ENCODE assay signal across 8 cellular contexts in the genomic region with DNA sequence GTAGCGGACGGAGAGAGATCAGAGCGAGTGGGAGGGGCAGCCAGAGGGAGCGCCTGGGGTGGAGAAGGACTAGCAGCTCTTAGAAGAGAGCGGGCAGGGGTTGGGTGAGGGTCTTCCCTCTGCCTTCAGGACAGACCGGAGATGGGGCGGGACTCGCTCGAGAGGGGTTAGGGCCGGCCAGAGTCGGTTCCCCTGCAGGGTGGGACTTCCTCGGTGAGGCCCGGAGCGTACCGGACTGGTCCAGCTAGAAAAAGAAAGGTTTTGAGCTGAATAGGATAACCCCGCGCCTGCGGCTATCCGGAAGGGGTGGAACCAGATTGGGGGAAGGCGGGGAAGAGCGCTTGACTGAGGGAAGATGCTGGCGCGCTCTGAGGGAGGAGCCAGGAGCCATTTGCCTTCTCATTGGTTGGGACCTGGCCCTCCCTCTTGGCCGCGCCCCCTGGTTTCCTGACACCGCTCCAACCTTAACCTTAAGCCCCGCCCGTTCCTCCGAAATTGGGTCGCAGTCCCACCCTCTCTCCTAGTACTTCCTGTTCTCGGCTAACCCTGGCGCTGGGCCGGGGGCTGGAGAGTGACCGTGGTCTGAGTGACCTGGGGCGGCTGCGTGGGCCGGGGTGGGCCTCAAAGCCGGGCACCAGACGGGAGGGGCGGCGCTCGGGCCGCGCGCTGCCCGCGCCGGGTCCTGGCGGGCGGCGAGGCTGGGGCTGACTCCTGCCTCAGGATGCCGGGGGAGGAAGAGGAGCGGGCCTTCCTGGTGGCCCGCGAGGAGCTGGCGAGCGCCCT. TPM values are rescaled to one million over a fixed set of nuclear protein-coding genes. Genes with fewer than 3 reads are reported as not detected.
DNase-seq lines count a peak whose midpoint lies in the region; ATAC-seq and TF ChIP-seq lines count a peak whose summit lies in the region.

A gene (plus strand): TSS at position 521 of the 783 bp plus-strand sequence. CDS start 201 bp downstream, at position 722.

- H4K20me1 ChIP-seq in PC-3 (ENCODE audit: low read length) = no peaks in the 10 kb centered on the region

- H3K36me3 ChIP-seq in PC-3 (ENCODE audit: low read depth, low read length) = peaks cover 25% of the 10 kb centered on the region; the same call in 1 of the 2 replicates
- peaks cover 20% of the 10 kb centered on the region for H3K36me3 ChIP-seq in mucosa of stomach (ENCODE audit: control insufficient read depth, insufficient read depth, low read length)

- peak within 1 kb of the TSS; percentile 86 for H3K4me3 ChIP-seq in PC-3 (ENCODE audit: low read length)
- peak within 1 kb of the TSS; percentile 94 for H3K4me3 ChIP-seq in epithelial cell of proximal tubule (ENCODE audit: low read depth, low read length)
- peak within 1 kb of the TSS; percentile 76 for H3K4me3 ChIP-seq in mucosa of stomach (ENCODE audit: low read length)

- CTCF ChIA-PET in PC-3 (lab: Charles Lee) = interaction anchor here (0.6 to 0.9 kb wide), 3 partner anchors 14 to 271 kb away, joined by 3 to 6 read pairs (median 4); a partner anchor contains a TSS

- H3K27me3 ChIP-seq in PC-3 (ENCODE audit: low read length) (no peaks in the 10 kb centered on the region), mucosa of stomach (ENCODE audit: control insufficient read depth, insufficient read depth, low read length) (no peaks in the 10 kb centered on the region)

- H3K4me1 ChIP-seq in PC-3 (ENCODE audit: insufficient read depth, low read length) = peaks cover 18% of the 10 kb centered on the region
- H3K4me1 ChIP-seq in mucosa of stomach (ENCODE audit: control insufficient read depth, insufficient read depth, low read length) = peaks cover 19% of the 10 kb centered on the region

- no peaks in the 10 kb centered on the region for H3F3A ChIP-seq in PC-3 (ENCODE audit: low read length, unreplicated experiment)

- H3K79me2 ChIP-seq in PC-3 (ENCODE audit: low read length) = peaks cover 47% of the 10 kb centered on the region

- no peaks in the 10 kb centered on the region for H3K9me2 ChIP-seq in PC-3 (replicated peaks; ENCODE audit: low read length)

- no peak for TF ChIP-seq EP300 in Ishikawa (IDR thresholded peaks at IDR 0.05; ENCODE audit: borderline replicate concordance)

- H3K9ac ChIP-seq in PC-3 (ENCODE audit: low read length) (peak within 1 kb of the TSS; percentile 84), mucosa of stomach (ENCODE audit: low read length) (peak within 1 kb of the TSS; percentile 74)

- H3K27ac ChIP-seq in PC-3 (ENCODE audit: low read length) = peak within 1 kb of the TSS; percentile 48

- BruUV-seq in PC-3 (replicated peaks; lab: Mats Ljungman, UMichigan) = no TSS peak

- ATAC-seq in GM21576 (IDR thresholded peaks at IDR 0.05; ENCODE audit: unreplicated experiment) (peak; percentile 85), PC-3 (peak; percentile 86)

- peak within 1 kb of the TSS; percentile 79 for H2AFZ ChIP-seq in PC-3 (ENCODE audit: low read length)

- peak within 1 kb of the TSS; percentile 90 for H3K4me2 ChIP-seq in PC-3 (ENCODE audit: low read length)

- H3K9me3 ChIP-seq in PC-3 (ENCODE audit: low read length) (no peaks in the 10 kb centered on the region), mucosa of stomach (ENCODE audit: control insufficient read depth, low read length) (no peaks in the 10 kb centered on the region)

- peak; percentile 93 for DNase-seq in DMS114 treated with DMSO at 0.1 percent for 48 hours (lab: John Stamatoyannopoulos, UW; ENCODE audit: unreplicated experiment)
- peak; percentile 98 for DNase-seq in PC-3
- peak; percentile 97 for DNase-seq in activated T-cell treated with anti-CD3 and anti-CD28 coated beads for 48 hours (ENCODE audit: low read depth)
- peak; percentile 77 for DNase-seq in epithelial cell of proximal tubule (ENCODE audit: low read depth)
- DNase-seq in stimulated activated CD8-positive, alpha-beta memory T cell treated with anti-CD3 and anti-CD28 coated beads, Interleukin-7, amount 100 ng/mL, for 1 hour (ENCODE audit: low read depth in 2 of 2) = peak; percentile 89 to 94

- intact Hi-C loops in PC-3 (cut with micrococcal nuclease) = loop anchor here (1.0 kb wide), 1 partner anchor 33 kb away; a partner anchor contains a TSS

- POLR2A ChIA-PET in PC-3 (lab: Charles Lee; ENCODE audit: unreplicated experiment) = interaction anchor here (0.5 to 1.9 kb wide), 6 partner anchors 11 to 167 kb away, joined by 5 to 17 read pairs (median 10); a partner anchor contains a TSS

- TF ChIP-seq CTCF in PC-3 (conservative IDR thresholded peaks at IDR 0.05; ENCODE audit: low read depth, low read length) (no peak), epithelial cell of proximal tubule (conservative IDR thresholded peaks at IDR 0.05; ENCODE audit: low read depth, low read length) (no peak)

- TF ChIP-seq RAD21 in Ishikawa (IDR thresholded peaks at IDR 0.05; ENCODE audit: low read depth) = no peak

TF ChIP-seq in Ishikawa, 13 proteins besides CTCF, POLR2A, EP300 and RAD21:
- TF ChIP-seq EGR1 (IDR thresholded peaks at IDR 0.05) = no peak
- TF ChIP-seq TAF1 (IDR thresholded peaks at IDR 0.05; ENCODE audit: low read depth) = peak; percentile 38

RNA-seq across cellular contexts. Expression of the gene that starts here (rescaled TPM):
- total RNA-seq in PC-3 (2014; rRNA removed) (69.6 and 79.4 TPM in 2 replicates), epithelial cell of proximal tubule (42.3 and 79.4 TPM in 2 replicates)

Comparison
In these comparisons a context has a peak if more than half of its experiments do, and no peak if none do; other contexts are left out.
1. Peak in every context shown above with its lines: DNase-seq, ATAC-seq, H3K4me3 ChIP-seq and H3K27ac ChIP-seq.